1 cellular context compared by ENCODE assay signal in genomic region chr19:41911889-41912731, GRCh38.
TF ChIP-seq lines count a peak whose summit lies in the region.

No MANE protein-coding gene starts in this region.

TF ChIP-seq in GM23338, 12 proteins besides CTCF, POLR2A, EP300 and RAD21 (continued from another document):
- TF ChIP-seq ZNF331 (CRISPR knock-in tag; IDR thresholded peaks at IDR 0.05; ENCODE audit: low read depth) (no peak), EZH2phosphoT487 (IDR thresholded peaks at IDR 0.05; ENCODE audit: unreplicated experiment) (no peak), NANOG (IDR thresholded peaks at IDR 0.05; ENCODE audit: borderline replicate concordance) (no peak), JUNB (IDR thresholded peaks at IDR 0.05; ENCODE audit: unreplicated experiment) (no peak)
- TF ChIP-seq, protein P1, sequence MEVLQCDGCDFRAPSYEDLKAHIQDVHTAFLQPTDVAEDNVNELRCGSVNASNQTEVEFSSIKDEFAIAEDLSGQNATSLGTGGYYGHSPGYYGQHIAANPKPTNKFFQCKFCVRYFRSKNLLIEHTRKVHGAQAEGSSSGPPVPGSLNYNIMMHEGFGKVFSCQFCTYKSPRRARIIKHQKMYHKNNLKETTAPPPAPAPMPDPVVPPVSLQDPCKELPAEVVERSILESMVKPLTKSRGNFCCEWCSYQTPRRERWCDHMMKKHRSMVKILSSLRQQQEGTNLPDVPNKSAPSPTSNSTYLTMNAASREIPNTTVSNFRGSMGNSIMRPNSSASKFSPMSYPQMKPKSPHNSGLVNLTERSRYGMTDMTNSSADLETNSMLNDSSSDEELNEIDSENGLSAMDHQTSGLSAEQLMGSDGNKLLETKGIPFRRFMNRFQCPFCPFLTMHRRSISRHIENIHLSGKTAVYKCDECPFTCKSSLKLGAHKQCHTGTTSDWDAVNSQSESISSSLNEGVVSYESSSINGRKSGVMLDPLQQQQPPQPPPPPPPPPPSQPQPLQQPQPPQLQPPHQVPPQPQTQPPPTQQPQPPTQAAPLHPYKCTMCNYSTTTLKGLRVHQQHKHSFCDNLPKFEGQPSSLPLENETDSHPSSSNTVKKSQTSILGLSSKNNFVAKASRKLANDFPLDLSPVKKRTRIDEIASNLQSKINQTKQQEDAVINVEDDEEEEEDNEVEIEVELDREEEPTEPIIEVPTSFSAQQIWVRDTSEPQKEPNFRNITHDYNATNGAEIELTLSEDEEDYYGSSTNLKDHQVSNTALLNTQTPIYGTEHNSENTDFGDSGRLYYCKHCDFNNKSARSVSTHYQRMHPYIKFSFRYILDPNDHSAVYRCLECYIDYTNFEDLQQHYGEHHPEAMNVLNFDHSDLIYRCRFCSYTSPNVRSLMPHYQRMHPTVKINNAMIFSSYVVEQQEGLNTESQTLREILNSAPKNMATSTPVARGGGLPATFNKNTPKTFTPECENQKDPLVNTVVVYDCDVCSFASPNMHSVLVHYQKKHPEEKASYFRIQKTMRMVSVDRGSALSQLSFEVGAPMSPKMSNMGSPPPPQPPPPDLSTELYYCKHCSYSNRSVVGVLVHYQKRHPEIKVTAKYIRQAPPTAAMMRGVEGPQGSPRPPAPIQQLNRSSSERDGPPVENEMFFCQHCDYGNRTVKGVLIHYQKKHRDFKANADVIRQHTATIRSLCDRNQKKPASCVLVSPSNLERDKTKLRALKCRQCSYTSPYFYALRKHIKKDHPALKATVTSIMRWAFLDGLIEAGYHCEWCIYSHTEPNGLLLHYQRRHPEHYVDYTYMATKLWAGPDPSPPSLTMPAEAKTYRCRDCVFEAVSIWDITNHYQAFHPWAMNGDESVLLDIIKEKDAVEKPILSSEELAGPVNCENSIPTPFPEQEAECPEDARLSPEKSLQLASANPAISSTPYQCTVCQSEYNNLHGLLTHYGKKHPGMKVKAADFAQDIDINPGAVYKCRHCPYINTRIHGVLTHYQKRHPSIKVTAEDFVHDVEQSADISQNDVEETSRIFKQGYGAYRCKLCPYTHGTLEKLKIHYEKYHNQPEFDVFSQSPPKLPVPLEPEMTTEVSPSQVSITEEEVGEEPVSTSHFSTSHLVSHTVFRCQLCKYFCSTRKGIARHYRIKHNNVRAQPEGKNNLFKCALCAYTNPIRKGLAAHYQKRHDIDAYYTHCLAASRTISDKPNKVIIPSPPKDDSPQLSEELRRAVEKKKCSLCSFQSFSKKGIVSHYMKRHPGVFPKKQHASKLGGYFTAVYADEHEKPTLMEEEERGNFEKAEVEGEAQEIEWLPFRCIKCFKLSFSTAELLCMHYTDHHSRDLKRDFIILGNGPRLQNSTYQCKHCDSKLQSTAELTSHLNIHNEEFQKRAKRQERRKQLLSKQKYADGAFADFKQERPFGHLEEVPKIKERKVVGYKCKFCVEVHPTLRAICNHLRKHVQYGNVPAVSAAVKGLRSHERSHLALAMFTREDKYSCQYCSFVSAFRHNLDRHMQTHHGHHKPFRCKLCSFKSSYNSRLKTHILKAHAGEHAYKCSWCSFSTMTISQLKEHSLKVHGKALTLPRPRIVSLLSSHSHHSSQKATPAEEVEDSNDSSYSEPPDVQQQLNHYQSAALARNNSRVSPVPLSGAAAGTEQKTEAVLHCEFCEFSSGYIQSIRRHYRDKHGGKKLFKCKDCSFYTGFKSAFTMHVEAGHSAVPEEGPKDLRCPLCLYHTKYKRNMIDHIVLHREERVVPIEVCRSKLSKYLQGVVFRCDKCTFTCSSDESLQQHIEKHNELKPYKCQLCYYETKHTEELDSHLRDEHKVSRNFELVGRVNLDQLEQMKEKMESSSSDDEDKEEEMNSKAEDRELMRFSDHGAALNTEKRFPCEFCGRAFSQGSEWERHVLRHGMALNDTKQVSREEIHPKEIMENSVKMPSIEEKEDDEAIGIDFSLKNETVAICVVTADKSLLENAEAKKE (CRISPR knock-in tag; IDR thresholded peaks at IDR 0.05): no peak
